In genomic region chr2:39550701-39551285, GRCh38 we compare ENCODE assay signal across 1 cellular context.
TF ChIP-seq lines count a peak whose summit lies in the region.

No MANE protein-coding gene starts in this region.

TF ChIP-seq in HepG2, 621 proteins besides CTCF, POLR2A, EP300 and RAD21 (continued from another document and continues in another):
- TF ChIP-seq SOX5 (CRISPR knock-in tag; IDR thresholded peaks at IDR 0.05; ENCODE audit: borderline replicate concordance): peak; percentile 99
- no peak for TF ChIP-seq ZC3H4 (CRISPR knock-in tag; IDR thresholded peaks at IDR 0.05; ENCODE audit: borderline replicate concordance)
- TF ChIP-seq ZSCAN21 (CRISPR knock-in tag; IDR thresholded peaks at IDR 0.05; ENCODE audit: borderline replicate concordance): no peak; the same call in 1 of the 2 replicates
- no peak for TF ChIP-seq KDM2A (CRISPR knock-in tag; IDR thresholded peaks at IDR 0.05; ENCODE audit: borderline replicate concordance, low read depth)
- TF ChIP-seq ZNF333 (CRISPR knock-in tag; IDR thresholded peaks at IDR 0.05; ENCODE audit: borderline replicate concordance): no peak
- peak; percentile 93; the same call in 1 of the 2 replicates for TF ChIP-seq AKAP8 (CRISPR knock-in tag; IDR thresholded peaks at IDR 0.05)
- TF ChIP-seq NFATC3 (CRISPR knock-in tag; IDR thresholded peaks at IDR 0.05): peak; percentile 95
- TF ChIP-seq SIX4 (CRISPR knock-in tag; IDR thresholded peaks at IDR 0.05): peak; percentile 87
- no peak for TF ChIP-seq CCAR2 (optimal IDR thresholded peaks at IDR 0.05; ENCODE audit: low read depth, low read length)
- TF ChIP-seq MXD4 (CRISPR knock-in tag; IDR thresholded peaks at IDR 0.05): peak; percentile 79
- 0 out of 2 replicates have a peak, but pooled peaks have one; percentile 72 for TF ChIP-seq ZSCAN12 (CRISPR knock-in tag; IDR thresholded peaks at IDR 0.05)
- TF ChIP-seq SOX13 (IDR thresholded peaks at IDR 0.05): peak; percentile 96
- TF ChIP-seq SOX13 (CRISPR knock-in tag; conservative IDR thresholded peaks at IDR 0.05 in 1 of 2, IDR thresholded peaks at IDR 0.05 in 1 of 2): peak in 1 of 2 experiments; percentile 99; a peak in 2 of 4 replicates
- TF ChIP-seq TGIF2 (CRISPR knock-in tag; IDR thresholded peaks at IDR 0.05): peak; percentile 86
- TF ChIP-seq STAT5B (CRISPR knock-in tag; IDR thresholded peaks at IDR 0.05): peak; percentile 89; the same call in 1 of the 2 replicates
- no peak for TF ChIP-seq ZNF296 (CRISPR knock-in tag; conservative IDR thresholded peaks at IDR 0.05)
- no peak for TF ChIP-seq ZNF234 (CRISPR knock-in tag; conservative IDR thresholded peaks at IDR 0.05)
- peak; percentile 82; the same call in 1 of the 2 replicates for TF ChIP-seq ZNF44 (CRISPR knock-in tag; IDR thresholded peaks at IDR 0.05)
- peak; percentile 98 for TF ChIP-seq ZNF264 (CRISPR knock-in tag; IDR thresholded peaks at IDR 0.05)
- TF ChIP-seq RNF2 (conservative IDR thresholded peaks at IDR 0.05; ENCODE audit: low read depth): no peak
- TF ChIP-seq KLF13 (CRISPR knock-in tag; IDR thresholded peaks at IDR 0.05): no peak
- peak; percentile 99 for TF ChIP-seq MEF2D (CRISPR knock-in tag; IDR thresholded peaks at IDR 0.05)
- no peak; the same call in 1 of the 2 replicates for TF ChIP-seq XBP1 (CRISPR knock-in tag; IDR thresholded peaks at IDR 0.05)
- peak; percentile 97 for TF ChIP-seq TEAD3 (CRISPR knock-in tag; optimal IDR thresholded peaks at IDR 0.05; ENCODE audit: borderline replicate concordance)
- no peak for TF ChIP-seq ZNF558 (CRISPR knock-in tag; IDR thresholded peaks at IDR 0.05; ENCODE audit: borderline replicate concordance)
- no peak for TF ChIP-seq ZNF235 (CRISPR knock-in tag; IDR thresholded peaks at IDR 0.05; ENCODE audit: borderline replicate concordance)
- TF ChIP-seq FOXJ3 (CRISPR knock-in tag; IDR thresholded peaks at IDR 0.05; ENCODE audit: borderline replicate concordance): peak; percentile 100
- TF ChIP-seq NONO (IDR thresholded peaks at IDR 0.05): no peak
- peak; percentile 98 for TF ChIP-seq NONO (CRISPR knock-in tag; conservative IDR thresholded peaks at IDR 0.05)
- peak; percentile 99 for TF ChIP-seq ONECUT2 (CRISPR knock-in tag; IDR thresholded peaks at IDR 0.05)
- TF ChIP-seq PBX2 (CRISPR knock-in tag; IDR thresholded peaks at IDR 0.05): peak; percentile 55; the same call in 1 of the 2 replicates
- TF ChIP-seq SRF (IDR thresholded peaks at IDR 0.05; ENCODE audit: low read depth, low read length): no peak
- no peak for TF ChIP-seq ZNF576 (CRISPR knock-in tag; IDR thresholded peaks at IDR 0.05)
- peak; percentile 88 for TF ChIP-seq HIC2 (CRISPR knock-in tag; IDR thresholded peaks at IDR 0.05; ENCODE audit: low read depth)
- no peak for TF ChIP-seq ZNF879 (CRISPR knock-in tag; IDR thresholded peaks at IDR 0.05)
- no peak for TF ChIP-seq SNAPC5 (CRISPR knock-in tag; IDR thresholded peaks at IDR 0.05; ENCODE audit: borderline replicate concordance)
- TF ChIP-seq ZNF891 (CRISPR knock-in tag; IDR thresholded peaks at IDR 0.05): no peak
- TF ChIP-seq FOXA1 (IDR thresholded peaks at IDR 0.05): peak; percentile 95
- peak; percentile 100 for TF ChIP-seq FOXA1 (CRISPR knock-in tag; IDR thresholded peaks at IDR 0.05)
- no peak; the same call in 1 of the 2 replicates for TF ChIP-seq PBX3 (CRISPR knock-in tag; IDR thresholded peaks at IDR 0.05; ENCODE audit: borderline replicate concordance)
- peak; percentile 98 for TF ChIP-seq RARA (CRISPR knock-in tag; IDR thresholded peaks at IDR 0.05)
- TF ChIP-seq ZNF329 (CRISPR knock-in tag; IDR thresholded peaks at IDR 0.05; ENCODE audit: low read depth): no peak
- TF ChIP-seq ZFX (CRISPR knock-in tag; IDR thresholded peaks at IDR 0.05; ENCODE audit: low read depth): peak; percentile 64
- 0 out of 2 replicates have a peak, but pooled peaks have one; percentile 32 for TF ChIP-seq ZBTB49 (CRISPR knock-in tag; IDR thresholded peaks at IDR 0.05; ENCODE audit: borderline replicate concordance)
- TF ChIP-seq HINFP (CRISPR knock-in tag; IDR thresholded peaks at IDR 0.05; ENCODE audit: low read depth): peak; percentile 76; the same call in 1 of the 2 replicates
- peak; percentile 96 for TF ChIP-seq RORA (CRISPR knock-in tag; IDR thresholded peaks at IDR 0.05)
- TF ChIP-seq ZNF724P (CRISPR knock-in tag; IDR thresholded peaks at IDR 0.05; ENCODE audit: borderline replicate concordance): peak; percentile 81; the same call in 1 of the 2 replicates
- TF ChIP-seq KLF12 (CRISPR knock-in tag; IDR thresholded peaks at IDR 0.05; ENCODE audit: borderline replicate concordance): no peak
- peak; percentile 88 for TF ChIP-seq ZNF547 (CRISPR knock-in tag; IDR thresholded peaks at IDR 0.05)
- peak; percentile 59; the same call in 1 of the 2 replicates for TF ChIP-seq ZNF431 (CRISPR knock-in tag; IDR thresholded peaks at IDR 0.05; ENCODE audit: borderline replicate concordance, low read depth)
- peak; percentile 99 for TF ChIP-seq BRD4 (CRISPR knock-in tag; IDR thresholded peaks at IDR 0.05)
- TF ChIP-seq ZNF501 (CRISPR knock-in tag; IDR thresholded peaks at IDR 0.05): no peak
- peak; percentile 99 for TF ChIP-seq CREM (IDR thresholded peaks at IDR 0.05)
- no peak for TF ChIP-seq CREM (CRISPR knock-in tag; IDR thresholded peaks at IDR 0.05)
- no peak for TF ChIP-seq ZNF513 (CRISPR knock-in tag; conservative IDR thresholded peaks at IDR 0.05)
- TF ChIP-seq TFDP1 (CRISPR knock-in tag; IDR thresholded peaks at IDR 0.05; ENCODE audit: borderline replicate concordance): peak; percentile 54; the same call in 1 of the 2 replicates
- TF ChIP-seq BORCS8-MEF2B (CRISPR knock-in tag; IDR thresholded peaks at IDR 0.05): peak; percentile 37; the same call in 1 of the 2 replicates
- peak; percentile 83; the same call in 1 of the 2 replicates for TF ChIP-seq HBP1 (CRISPR knock-in tag; IDR thresholded peaks at IDR 0.05; ENCODE audit: low read depth)
- no peak for TF ChIP-seq ZNF775 (CRISPR knock-in tag; IDR thresholded peaks at IDR 0.05; ENCODE audit: borderline replicate concordance)
- TF ChIP-seq FUBP1 (CRISPR knock-in tag; IDR thresholded peaks at IDR 0.05; ENCODE audit: borderline replicate concordance): peak; percentile 99; the same call in 1 of the 2 replicates
- no peak for TF ChIP-seq RBM39 (IDR thresholded peaks at IDR 0.05; ENCODE audit: low read depth, low read length, poor library complexity, severe bottlenecking)
